In the genomic region with DNA sequence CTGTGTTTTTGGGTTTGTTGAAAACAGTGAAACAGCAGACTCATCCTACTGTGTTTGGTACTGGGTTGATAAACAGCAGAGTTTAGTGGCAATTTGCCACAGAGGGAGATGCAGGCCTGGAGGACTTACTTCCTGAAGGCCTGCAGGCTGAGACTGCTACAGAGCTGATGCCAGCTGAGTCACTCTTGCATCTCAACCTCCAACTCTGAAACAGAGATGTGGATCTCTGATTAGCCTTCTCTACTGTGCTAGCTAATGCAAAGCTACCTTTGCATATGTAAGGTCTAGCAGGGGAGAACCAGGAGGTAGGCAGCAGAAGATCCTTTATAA, we compare ENCODE assay signal across 7 cellular contexts. TPM values are rescaled to one million over a fixed set of nuclear protein-coding genes. Genes with fewer than 3 reads are reported as not detected.
DNase-seq lines count a peak whose midpoint lies in the region; ATAC-seq, FAIRE-seq and TF ChIP-seq lines count a peak whose summit lies in the region.

No MANE protein-coding gene starts in this region.

- no peak for TF ChIP-seq POLR2A in GM12892 (IDR thresholded peaks at IDR 0.05; ENCODE audit: low read depth, low read length)

- no peak for FAIRE-seq in GM12892 (lab: Jason Lieb, UNC)

- no peaks in the 10 kb centered on the region for H3K27me3 Mint-ChIP-seq in activated naive CD8-positive, alpha-beta T cell treated with anti-CD3 and anti-CD28 coated beads, Interleukin-2, amount 50 U/mL, for 24 hours

- no peak overlapping the region for H3K4me3 Mint-ChIP-seq in activated naive CD8-positive, alpha-beta T cell treated with anti-CD3 and anti-CD28 coated beads, Interleukin-2, amount 50 U/mL, for 24 hours

- ATAC-seq in activated naive CD8-positive, alpha-beta T cell treated with anti-CD3 and anti-CD28 coated beads, Interleukin-2, amount 50 U/mL, for 24 hours = peak; percentile 84

- no peaks in the 10 kb centered on the region for H3K9me3 Mint-ChIP-seq in activated naive CD8-positive, alpha-beta T cell treated with anti-CD3 and anti-CD28 coated beads, Interleukin-2, amount 50 U/mL, for 24 hours

- H3K4me1 Mint-ChIP-seq in activated naive CD8-positive, alpha-beta T cell treated with anti-CD3 and anti-CD28 coated beads, Interleukin-2, amount 50 U/mL, for 24 hours = no peaks in the 10 kb centered on the region

- DNase-seq in EL (peak; percentile 92), LHCN-M2 (ENCODE audit: low read depth) (peak; percentile 86), islet precursor cell (peak; percentile 96), GM12892 (ENCODE audit: insufficient read length) (no peak), NCI-H1930 (lab: John Stamatoyannopoulos, UW) (no peak), NCI-H748 (lab: John Stamatoyannopoulos, UW; ENCODE audit: unreplicated experiment) (no peak)
- no peak for DNase-seq in activated naive CD8-positive, alpha-beta T cell treated with anti-CD3 and anti-CD28 coated beads, Interleukin-2, amount 50 U/mL, for 24 hours

- no peak overlapping the region for H3K27ac Mint-ChIP-seq in activated naive CD8-positive, alpha-beta T cell treated with anti-CD3 and anti-CD28 coated beads, Interleukin-2, amount 50 U/mL, for 24 hours

- no peaks in the 10 kb centered on the region for H3K36me3 Mint-ChIP-seq in activated naive CD8-positive, alpha-beta T cell treated with anti-CD3 and anti-CD28 coated beads, Interleukin-2, amount 50 U/mL, for 24 hours (ENCODE audit: low read depth)

RNA-seq across cellular contexts. Expression of a gene that starts 14.3 kb away (rescaled TPM):
- 31.6 and 42.5 TPM in 2 replicates for total RNA-seq in LHCN-M2 (2014; rRNA removed)
- polyA plus RNA-seq in LHCN-M2 (2012) = 483 TPM
- 748 TPM for polyA plus RNA-seq in GM12892 (2012; ENCODE audit: missing spikeins)

RNA-seq across cellular contexts. Expression of a gene that starts 20.6 kb away (rescaled TPM):
- total RNA-seq in LHCN-M2 (2014; rRNA removed) = 26.5 and 28.1 TPM in 2 replicates
- 9.0 TPM for polyA plus RNA-seq in LHCN-M2 (2012)
- 30.5 TPM for polyA plus RNA-seq in GM12892 (2012; ENCODE audit: missing spikeins)

RNA-seq across cellular contexts. Expression of a gene that starts 56.3 kb away (rescaled TPM):
- total RNA-seq in LHCN-M2 (2014; rRNA removed) = 41.7 and 48.5 TPM in 2 replicates
- polyA plus RNA-seq in LHCN-M2 (2012) = 9.7 TPM
- polyA plus RNA-seq in GM12892 (2012; ENCODE audit: missing spikeins) = 17.7 TPM

Comparison
In these comparisons a context has a peak if more than half of its experiments do, and no peak if none do; other contexts are left out.
1. DNase-seq: peak in EL (single experiment), LHCN-M2 (single experiment) and islet precursor cell (single experiment); none in activated naive CD8-positive, alpha-beta T cell treated with anti-CD3 and anti-CD28 coated beads, Interleukin-2, amount 50 U/mL, for 24 hours (single experiment), GM12892 (single experiment), NCI-H1930 (0 of 2) and NCI-H748 (single experiment).